32 cellular contexts compared by ENCODE assay signal in the genomic region with DNA sequence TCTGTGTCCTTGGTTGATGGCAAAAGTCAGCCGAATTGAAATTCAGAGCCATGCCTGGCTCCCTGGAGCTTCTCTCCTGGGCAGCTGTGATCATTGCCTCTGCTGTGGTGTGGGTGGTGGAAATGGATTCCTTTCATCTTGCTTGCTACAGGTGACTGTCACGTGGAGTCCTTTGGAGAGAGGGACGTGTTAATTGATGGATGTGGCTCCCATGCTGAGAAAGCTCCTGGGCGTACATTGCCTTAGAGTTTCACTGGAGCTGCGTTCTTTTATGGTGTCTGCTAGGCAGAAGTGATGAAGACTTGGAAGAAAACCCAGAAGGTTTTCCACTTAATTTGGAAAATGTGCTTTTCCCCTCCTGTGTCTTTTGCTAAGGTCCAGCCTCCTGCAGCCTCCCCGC.
"Had no signal": no experiment of that assay in that cellular context is flagged by ENCODE, and none has a peak within 500 bp of the region (broad histone marks: within the 10 kb centered on the region; RNA-seq: fewer than 3 reads in every experiment).

No MANE protein-coding gene starts in this region.

- H3K27ac Mint-ChIP-seq: activated CD4-positive, alpha-beta memory T cell treated with anti-CD3 and anti-CD28 coated beads for 36 hours; activated CD4-positive, alpha-beta T cell treated with anti-CD3 and anti-CD28 coated beads, Interleukin-2, amount 10 ng/mL, durations not matched to agents 24 days and 14 days; activated naive CD4-positive, alpha-beta T cell treated with anti-CD3 and anti-CD28 coated beads for 36 hours; activated naive CD8-positive, alpha-beta T cell treated with anti-CD3 and anti-CD28 coated beads for 36 hours; activated T-helper 1 cell treated with anti-CD3 and anti-CD28 coated beads, Interleukin-12 subunit alpha, Interleukin-12 subunit beta, Interleukin-2, Interleukin-4 antibody, amounts not matched to agents 30 ng/mL and 10 ng/mL and 1 ng/mL, durations not matched to agents 14 hours and 24 hours and 36 hours; progenitor cell of endocrine pancreas; stimulated activated memory B cell treated with anti-CD40 and anti-IgM and Interleukin-4, amounts not matched to agents 10 μg/mL and 1 μg/mL and 100 μg/mL, for 72 hours had no signal

- H3K4me1 ChIP-seq: adrenal gland, body of pancreas, thyroid gland had no signal

- DNase-seq: activated CD4-positive, alpha-beta memory T cell treated with anti-CD3 and anti-CD28 coated beads for 36 hours; activated CD4-positive, alpha-beta T cell treated with anti-CD3 and anti-CD28 coated beads, Interleukin-2, amount 10 ng/mL, durations not matched to agents 24 days and 14 days; activated CD8-positive, alpha-beta memory T cell treated with anti-CD3 and anti-CD28 coated beads, Interleukin-2, amount 50 U/mL, for 4 hours; activated effector memory CD4-positive, alpha-beta T cell treated with anti-CD3 and anti-CD28 coated beads, Interleukin-2, amount 50 U/mL, for 16 hours; activated naive CD4-positive, alpha-beta T cell treated with anti-CD3 and anti-CD28 coated beads for 36 hours; activated naive CD8-positive, alpha-beta T cell treated with anti-CD3 and anti-CD28 coated beads for 36 hours; activated T-cell treated with anti-CD3 and anti-CD28 coated beads, Interleukin-2, amount 50 U/mL, for 1 hour; adrenal gland; body of pancreas; dorsolateral prefrontal cortex; effector memory CD4-positive, alpha-beta T cell; islet precursor cell; left ventricle myocardium inferior; naive B cell; ovary; stimulated activated CD4-positive, alpha-beta T cell treated with anti-CD3 and anti-CD28 coated beads, Interleukin-1b, Interleukin-23, amount 100 ng/mL, for 48 hours; stimulated activated CD4-positive, alpha-beta T cell treated with anti-CD3 and anti-CD28 coated beads, Interleukin-4, amount 100 ng/mL, for 4 hours; stimulated activated CD8-positive, alpha-beta memory T cell treated with anti-CD3 and anti-CD28 coated beads, Interleukin-4, amount 100 ng/mL, for 48 hours; stomach; thyroid gland had no signal

- H3K9me3 Mint-ChIP-seq: activated CD4-positive, alpha-beta memory T cell treated with anti-CD3 and anti-CD28 coated beads for 36 hours; activated CD4-positive, alpha-beta T cell treated with anti-CD3 and anti-CD28 coated beads, Interleukin-2, amount 10 ng/mL, durations not matched to agents 24 days and 14 days; activated naive CD4-positive, alpha-beta T cell treated with anti-CD3 and anti-CD28 coated beads for 36 hours; activated naive CD8-positive, alpha-beta T cell treated with anti-CD3 and anti-CD28 coated beads for 36 hours; activated T-helper 1 cell treated with anti-CD3 and anti-CD28 coated beads, Interleukin-12 subunit alpha, Interleukin-12 subunit beta, Interleukin-2, Interleukin-4 antibody, amounts not matched to agents 30 ng/mL and 10 ng/mL and 1 ng/mL, durations not matched to agents 14 hours and 24 hours and 36 hours; naive B cell; stimulated activated memory B cell treated with anti-CD40 and anti-IgM and Interleukin-4, amounts not matched to agents 10 μg/mL and 1 μg/mL and 100 μg/mL, for 72 hours had no signal

- H3K27me3 ChIP-seq: adrenal gland, body of pancreas, cardiac muscle cell, dorsolateral prefrontal cortex, gastroesophageal sphincter, hepatocyte, ovary, stomach, thyroid gland had no signal

- H3K4me1 Mint-ChIP-seq: activated CD4-positive, alpha-beta T cell treated with anti-CD3 and anti-CD28 coated beads, Interleukin-2, amount 10 ng/mL, durations not matched to agents 24 days and 14 days; activated naive CD8-positive, alpha-beta T cell treated with anti-CD3 and anti-CD28 coated beads for 36 hours; naive B cell had no signal

- FAIRE-seq: endothelial cell of umbilical vein had no signal

- H2AFZ ChIP-seq: hepatocyte had no signal

- H3K36me3 ChIP-seq: ovary had no signal

- H3K36me3 Mint-ChIP-seq: activated CD4-positive, alpha-beta memory T cell treated with anti-CD3 and anti-CD28 coated beads for 36 hours; naive B cell had no signal

- H3K27me3 Mint-ChIP-seq: activated CD4-positive, alpha-beta memory T cell treated with anti-CD3 and anti-CD28 coated beads for 36 hours; activated CD4-positive, alpha-beta T cell treated with anti-CD3 and anti-CD28 coated beads, Interleukin-2, amount 10 ng/mL, durations not matched to agents 24 days and 14 days; activated naive CD8-positive, alpha-beta T cell treated with anti-CD3 and anti-CD28 coated beads for 36 hours; naive B cell; progenitor cell of endocrine pancreas; stimulated activated memory B cell treated with anti-CD40 and anti-IgM and Interleukin-4, amounts not matched to agents 10 μg/mL and 1 μg/mL and 100 μg/mL, for 72 hours had no signal

- H3K4me2 ChIP-seq: hepatocyte, smooth muscle cell had no signal

- H3K4me3 Mint-ChIP-seq: activated CD4-positive, alpha-beta memory T cell treated with anti-CD3 and anti-CD28 coated beads for 36 hours; activated CD4-positive, alpha-beta T cell treated with anti-CD3 and anti-CD28 coated beads, Interleukin-2, amount 10 ng/mL, durations not matched to agents 24 days and 14 days; activated naive CD4-positive, alpha-beta T cell treated with anti-CD3 and anti-CD28 coated beads for 36 hours; activated naive CD8-positive, alpha-beta T cell treated with anti-CD3 and anti-CD28 coated beads for 36 hours; activated T-helper 1 cell treated with anti-CD3 and anti-CD28 coated beads, Interleukin-12 subunit alpha, Interleukin-12 subunit beta, Interleukin-2, Interleukin-4 antibody, amounts not matched to agents 30 ng/mL and 10 ng/mL and 1 ng/mL, durations not matched to agents 14 hours and 24 hours and 36 hours; stimulated activated memory B cell treated with anti-CD40 and anti-IgM and Interleukin-4, amounts not matched to agents 10 μg/mL and 1 μg/mL and 100 μg/mL, for 72 hours had no signal

- H3K4me3 ChIP-seq: adrenal gland, body of pancreas, cardiac muscle cell, coronary artery, dorsolateral prefrontal cortex, gastroesophageal sphincter, hepatocyte, left ventricle myocardium inferior, lung, ovary, smooth muscle cell, stomach, thyroid gland had no signal

- ATAC-seq: activated CD4-positive, CD25-positive, alpha-beta regulatory T cell treated with anti-CD3 and anti-CD28 coated beads, Interleukin-2, amount 50 U/mL, for 24 hours; body of pancreas; gastroesophageal sphincter; stimulated activated memory B cell treated with anti-CD40 and anti-IgM and Interleukin-4, amounts not matched to agents 10 μg/mL and 1 μg/mL and 100 μg/mL, for 72 hours had no signal

- H3K9me3 ChIP-seq: adrenal gland, body of pancreas, gastroesophageal sphincter, left ventricle myocardium inferior, ovary, stomach, thyroid gland had no signal

- H3K27ac ChIP-seq: adrenal gland, body of pancreas, cardiac muscle cell, coronary artery, dorsolateral prefrontal cortex, gastroesophageal sphincter, hepatocyte, left ventricle myocardium inferior, ovary, stomach, thyroid gland, VCaP had no signal
